21 cellular contexts compared by ENCODE assay signal in genomic region chr3:29071077-29071634, GRCh38.
DNase-seq lines count a peak whose midpoint lies in the region; ATAC-seq and TF ChIP-seq lines count a peak whose summit lies in the region.
"Had no signal": no experiment of that assay in that cellular context is flagged by ENCODE, and none has a peak within 500 bp of the region (broad histone marks: within the 10 kb centered on the region; RNA-seq: fewer than 3 reads in every experiment).

No MANE protein-coding gene starts in this region.

- no peak for ATAC-seq in upper lobe of left lung (ENCODE audit: low FRiP score in 2 of 2)
- ATAC-seq: GM12878, Panc1 had no signal

- no peak overlapping the region for H3K9ac ChIP-seq in GM23248
- H3K9ac ChIP-seq in mammary epithelial cell (ENCODE audit: insufficient read depth, low read length) = no peak overlapping the region
- no peak overlapping the region for H3K9ac ChIP-seq in SK-N-SH

- no TSS peak for BruUV-seq in mammary epithelial cell (replicated peaks; lab: Mats Ljungman, UMichigan)

- POLR2A ChIA-PET in SK-N-SH (lab: Yijun Ruan, JAX) = no interaction called here

- H3K27me3 ChIP-seq in GM23248 (replicated peaks; ENCODE audit: insufficient read depth) (no peaks in the 10 kb centered on the region), mammary epithelial cell (ENCODE audit: insufficient read depth, low read length) (no peaks in the 10 kb centered on the region), SK-N-SH (ENCODE audit: insufficient read depth) (no peaks in the 10 kb centered on the region), upper lobe of left lung (no peaks in the 10 kb centered on the region)
- H3K27me3 ChIP-seq: SJCRH30 had no signal

- no peaks in the 10 kb centered on the region for H3F3A ChIP-seq in GM23248 (ENCODE audit: insufficient read depth)
- H3F3A ChIP-seq in SK-N-SH (replicated peaks; ENCODE audit: insufficient read depth) = no peaks in the 10 kb centered on the region

- CTCF ChIA-PET in mammary epithelial cell (lab: Charles Lee; ENCODE audit: low non-redundant PET) = no interaction called here
- CTCF ChIA-PET in SK-N-SH (lab: Yijun Ruan, JAX) = no interaction called here

- H3K27ac ChIP-seq in GM23248 (no peak overlapping the region), mammary epithelial cell (ENCODE audit: insufficient read depth, low read depth, low read length) (no peak overlapping the region), SK-N-SH (ENCODE audit: low read depth in 2 of 2, low read length in 1 of 2) (no peak overlapping the region), upper lobe of left lung (no peak overlapping the region)
- H3K27ac ChIP-seq: SJCRH30 had no signal

- H3K9me2 ChIP-seq in GM23248 (ENCODE audit: insufficient read depth) (no peaks in the 10 kb centered on the region), SK-N-SH (no peaks in the 10 kb centered on the region)

- H2AFZ ChIP-seq in GM23248 (no peak overlapping the region), mammary epithelial cell (ENCODE audit: low read depth, low read length) (no peak overlapping the region), SK-N-SH (ENCODE audit: low read depth) (no peak overlapping the region)

- no peak for TF ChIP-seq POLR2A in upper lobe of left lung (IDR thresholded peaks at IDR 0.05)

- peak; percentile 11 for DNase-seq in GM23248
- peak; percentile 22 for DNase-seq in M059J (ENCODE audit: low read depth)
- DNase-seq in mammary epithelial cell = peak; percentile 60
- peak; percentile 6 for DNase-seq in iris pigment epithelial cell (ENCODE audit: low read depth)
- no peak for DNase-seq in SHP77 (lab: John Stamatoyannopoulos, UW)
- no peak for DNase-seq in SK-N-SH
- DNase-seq in NCI-H2227 treated with DMSO at 0.1 percent for 48 hours (lab: John Stamatoyannopoulos, UW) = no peak
- DNase-seq in upper lobe of left lung = no peak
- DNase-seq: CD4-positive, CD25-positive, alpha-beta regulatory T cell; DMS79; Karpas-422; NCI-H1092; NCI-H1436; NCI-H187 treated with DMSO at 0.1 percent for 48 hours; NCI-H2107; NCI-H524; NCI-H774; SJCRH30 had no signal

- in situ Hi-C loops in GM23248 (cut with MboI) = no loop called here
- in situ Hi-C loops in mammary epithelial cell (cut with MboI; ENCODE audit: low sequenced_read_pairs in 2 of 2) = no loop called here

- no peak for TF ChIP-seq CTCF in mammary epithelial cell (conservative IDR thresholded peaks at IDR 0.05 in 1 of 2, IDR thresholded peaks at IDR 0.05 in 1 of 2; ENCODE audit: extremely low read depth in 1 of 2, insufficient read depth in 1 of 2, low read depth in 1 of 2, low read length in 2 of 2)
- no peak for TF ChIP-seq CTCF in SK-N-SH (IDR thresholded peaks at IDR 0.05)
- TF ChIP-seq CTCF in upper lobe of left lung (IDR thresholded peaks at IDR 0.05) = no peak

- H3K4me1 ChIP-seq in GM23248 (ENCODE audit: insufficient read depth) (peaks cover 8% of the 10 kb centered on the region), mammary epithelial cell (ENCODE audit: insufficient read depth, low read length) (peaks cover 4% of the 10 kb centered on the region), SK-N-SH (ENCODE audit: control insufficient read depth in 1 of 2, insufficient read depth in 2 of 2, low read depth in 1 of 2, low read length in 1 of 2) (no peaks in the 10 kb centered on the region), upper lobe of left lung (no peaks in the 10 kb centered on the region)

- H3K79me2 ChIP-seq in GM23248 (ENCODE audit: insufficient read depth) (no peaks in the 10 kb centered on the region), mammary epithelial cell (ENCODE audit: insufficient read depth, low read length) (no peaks in the 10 kb centered on the region), SK-N-SH (ENCODE audit: insufficient read depth) (no peaks in the 10 kb centered on the region)

- no peaks in the 10 kb centered on the region for H4K20me1 ChIP-seq in GM23248 (ENCODE audit: insufficient read depth)
- H4K20me1 ChIP-seq in mammary epithelial cell (ENCODE audit: insufficient read depth, low read length) = no peaks in the 10 kb centered on the region
- no peaks in the 10 kb centered on the region for H4K20me1 ChIP-seq in SK-N-SH (ENCODE audit: insufficient read depth)

- TF ChIP-seq RAD21 in SK-N-SH (IDR thresholded peaks at IDR 0.05; ENCODE audit: low read length) = no peak

- TF ChIP-seq EP300 in SK-N-SH (IDR thresholded peaks at IDR 0.05; ENCODE audit: borderline replicate concordance in 1 of 2, low read depth in 1 of 2, low read length in 1 of 2) (no peak), upper lobe of left lung (IDR thresholded peaks at IDR 0.05) (no peak)

- H3K36me3 ChIP-seq in GM23248 (ENCODE audit: low read depth) (no peaks in the 10 kb centered on the region), mammary epithelial cell (ENCODE audit: insufficient read depth, low read length) (no peaks in the 10 kb centered on the region), SK-N-SH (replicated peaks in 1 of 2; ENCODE audit: control insufficient read depth in 1 of 2, insufficient read depth in 2 of 2, low read length in 1 of 2) (no peaks in the 10 kb centered on the region), upper lobe of left lung (no peaks in the 10 kb centered on the region)
- H3K36me3 ChIP-seq: HAP-1, SJCRH30 had no signal

- intact Hi-C loops in mammary epithelial cell (cut with micrococcal nuclease) = no loop called here

- dilution Hi-C loops in mammary epithelial cell (cut with HindIII; ENCODE audit: low sequenced_read_pairs) = no loop called here

- H3K4me2 ChIP-seq in GM23248 (ENCODE audit: unreplicated experiment) (no peak overlapping the region), mammary epithelial cell (ENCODE audit: insufficient read depth, low read depth, low read length) (no peak overlapping the region), SK-N-SH (no peak overlapping the region)

- no peaks in the 10 kb centered on the region for H3K9me3 ChIP-seq in GM23248 (ENCODE audit: low read depth)
- H3K9me3 ChIP-seq in mammary epithelial cell (replicated peaks; ENCODE audit: insufficient read depth, low read length) = no peaks in the 10 kb centered on the region
- H3K9me3 ChIP-seq in SK-N-SH = no peaks in the 10 kb centered on the region
- no peaks in the 10 kb centered on the region for H3K9me3 ChIP-seq in upper lobe of left lung
- H3K9me3 ChIP-seq: HAP-1, SJCRH30 had no signal

- 57 to 64% methylated on average over 3 of the region's 3 CpGs for WGBS in GM23248 (ENCODE audit: low coverage in 1 of 2, low lambda C conversion rate in 2 of 2, missing lambda C conversion rate in 2 of 2), 2 experiments
- 61% methylated on average over 3 of the region's 3 CpGs for WGBS in mammary epithelial cell (ENCODE audit: low coverage, missing lambda C conversion rate)
- WGBS in SK-N-SH (ENCODE audit: low lambda C conversion rate) = 76% methylated on average over 3 of the region's 3 CpGs
- 71 to 73% methylated on average over 3 of the region's 3 CpGs for WGBS in upper lobe of left lung, 2 donors

- H3K4me3 ChIP-seq in GM23248 (no peak overlapping the region), mammary epithelial cell (replicated peaks in 1 of 3; ENCODE audit: insufficient read depth in 1 of 3, low read depth in 2 of 3, low read length in 3 of 3) (no peak overlapping the region), SK-N-SH (ENCODE audit: low read depth in 2 of 2, low read length in 1 of 2) (no peak overlapping the region), upper lobe of left lung (no peak overlapping the region)
- H3K4me3 ChIP-seq: GM12878, HAP-1, SJCRH30 had no signal

TF ChIP-seq in SK-N-SH, 30 proteins besides CTCF, POLR2A, EP300 and RAD21 (continues in another document):
- no peak for TF ChIP-seq IRF3 (IDR thresholded peaks at IDR 0.05; ENCODE audit: low read depth, low read length)
- TF ChIP-seq NRF1 (IDR thresholded peaks at IDR 0.05; ENCODE audit: low read depth, low read length) = no peak
- TF ChIP-seq REST (IDR thresholded peaks at IDR 0.05; ENCODE audit: low read depth, low read length) = no peak
- TF ChIP-seq USF2 (IDR thresholded peaks at IDR 0.05; ENCODE audit: borderline replicate concordance, low read depth, low read length) = no peak
- no peak for TF ChIP-seq FOSL2 (IDR thresholded peaks at IDR 0.05; ENCODE audit: borderline replicate concordance, low read depth)

Comparison
In these comparisons a context has a peak if more than half of its experiments do, and no peak if none do; other contexts are left out.
1. DNase-seq: peak in GM23248 (single experiment), M059J (single experiment), mammary epithelial cell (single experiment) and iris pigment epithelial cell (single experiment); none in SHP77 (0 of 2), SK-N-SH (single experiment), NCI-H2227 treated with DMSO at 0.1 percent for 48 hours (single experiment) and upper lobe of left lung (0 of 2).